Comparison of ENCODE assay signal across 23 cellular contexts in genomic region chr13:112775791-112776279, GRCh38.
DNase-seq lines count a peak whose midpoint lies in the region; ATAC-seq, FAIRE-seq and TF ChIP-seq lines count a peak whose summit lies in the region.
"Had no signal": no experiment of that assay in that cellular context is flagged by ENCODE, and none has a peak within 500 bp of the region (broad histone marks: within the 10 kb centered on the region; RNA-seq: fewer than 3 reads in every experiment).

No MANE protein-coding gene starts in this region.

- no peaks in the 10 kb centered on the region for H3K36me3 ChIP-seq in osteoblast (ENCODE audit: insufficient read depth, low read length)
- H3K36me3 ChIP-seq: suprapubic skin had no signal

- H3K27me3 ChIP-seq in osteoblast (ENCODE audit: insufficient read depth, low read length), result no peaks in the 10 kb centered on the region
- H3K27me3 ChIP-seq: suprapubic skin had no signal

- H3K4me3 ChIP-seq in osteoblast (ENCODE audit: insufficient read depth, low read length), result no peak overlapping the region
- H3K4me3 ChIP-seq: suprapubic skin had no signal

- H3K79me2 ChIP-seq in osteoblast (ENCODE audit: insufficient read depth, low read length), result no peaks in the 10 kb centered on the region

- H3K4me2 ChIP-seq in osteoblast (ENCODE audit: insufficient read depth, low read length), result no peak overlapping the region

- no peak for FAIRE-seq in D721Med (lab: Jason Lieb, UNC)

- TF ChIP-seq CTCF in D721Med (IDR thresholded peaks at IDR 0.05; ENCODE audit: insufficient read depth, missing control alignments), result no peak
- no peak for TF ChIP-seq CTCF in osteoblast (IDR thresholded peaks at IDR 0.05; ENCODE audit: extremely low read depth, low read depth, low read length)

- H3K4me1 ChIP-seq in osteoblast (ENCODE audit: insufficient read depth, low read length), result no peaks in the 10 kb centered on the region

- no peak overlapping the region for H2AFZ ChIP-seq in osteoblast (ENCODE audit: low read length)

- ATAC-seq in GM21526 (IDR thresholded peaks at IDR 0.05; ENCODE audit: low FRiP score, unreplicated experiment), result no peak
- ATAC-seq: activated naive CD8-positive, alpha-beta T cell treated with anti-CD3 and anti-CD28 coated beads, Interleukin-2, amount 50 U/mL, for 24 hours; Panc1; stimulated activated effector memory CD8-positive, alpha-beta T cell treated with anti-CD3 and anti-CD28 coated beads, Interleukin-12 subunit alpha, Interleukin-12 subunit beta, amount 100 ng/mL, for 72 hours had no signal

- no peak overlapping the region for H3K27ac ChIP-seq in osteoblast (ENCODE audit: low read depth, low read length)
- H3K27ac ChIP-seq: suprapubic skin had no signal

- no peaks in the 10 kb centered on the region for H3K9me3 ChIP-seq in osteoblast (ENCODE audit: low read depth, low read length)
- H3K9me3 ChIP-seq: suprapubic skin had no signal

- peak; percentile 11 for DNase-seq in D721Med (ENCODE audit: insufficient read length, low spot score)
- peak; percentile 1 for DNase-seq in NCI-H1694 treated with DMSO at 0.1 percent for 48 hours (lab: John Stamatoyannopoulos, UW)
- peak; percentile 30 for DNase-seq in kidney tubule cell (ENCODE audit: low spot score)
- peak; percentile 81 for DNase-seq in osteoblast (ENCODE audit: insufficient read length, low spot score, missing footprints)
- DNase-seq in stimulated activated CD4-positive, alpha-beta T cell treated with anti-CD3 and anti-CD28 coated beads, Interleukin-4, amount 100 ng/mL, for 24 hours, result no peak
- DNase-seq in stimulated activated CD4-positive, alpha-beta T cell treated with anti-CD3 and anti-CD28 coated beads, Interleukin-2, amount 100 ng/mL, for 48 hours, result no peak
- DNase-seq: activated CD4-positive, alpha-beta T cell treated with anti-CD3 and anti-CD28 coated beads, Interleukin-2, amount 50 U/mL, for 48 hours; activated naive CD8-positive, alpha-beta T cell treated with anti-CD3 and anti-CD28 coated beads, Interleukin-2, amount 50 U/mL, for 24 hours; CD4-positive, alpha-beta T cell; DMS53; effector CD4-positive, alpha-beta T cell; erythroblast; foreskin fibroblast; HFFc6; hippocampal formation; mammary epithelial cell; MV-4-11; NCI-H187 treated with DMSO at 0.1 percent for 48 hours; NCI-H446 treated with DMSO at 0.1 percent for 48 hours had no signal

- H4K20me1 ChIP-seq in osteoblast (ENCODE audit: insufficient read depth, low read length), result no peaks in the 10 kb centered on the region

Comparison
In these comparisons a context has a peak if more than half of its experiments do, and no peak if none do; other contexts are left out.
1. DNase-seq: peak in D721Med (single experiment), NCI-H1694 treated with DMSO at 0.1 percent for 48 hours (single experiment), kidney tubule cell (single experiment) and osteoblast (single experiment); none in stimulated activated CD4-positive, alpha-beta T cell treated with anti-CD3 and anti-CD28 coated beads, Interleukin-4, amount 100 ng/mL, for 24 hours (single experiment) and stimulated activated CD4-positive, alpha-beta T cell treated with anti-CD3 and anti-CD28 coated beads, Interleukin-2, amount 100 ng/mL, for 48 hours (0 of 2).